ENCODE assay signal across 1 cellular context in genomic region chr1:162605225-162605927, GRCh38.
A peak's percentile ranks its signal among the peaks of the same experiment; 100 is the strongest.
TF ChIP-seq lines count a peak whose summit lies in the region.

No MANE protein-coding gene starts in this region.

TF ChIP-seq in SK-N-SH, 30 proteins besides CTCF, POLR2A, EP300 and RAD21 (continued from another document):
- TF ChIP-seq ZBTB33 (IDR thresholded peaks at IDR 0.05; ENCODE audit: borderline replicate concordance, low read depth), result no peak
- TF ChIP-seq GATA2 (CRISPR knock-in tag; IDR thresholded peaks at IDR 0.05), result no peak
- no peak for TF ChIP-seq REST (IDR thresholded peaks at IDR 0.05; ENCODE audit: low read depth, low read length)
- peak; percentile 61; the same call in 1 of the 2 replicates for TF ChIP-seq TCF12 (IDR thresholded peaks at IDR 0.05)
- peak; percentile 72 for TF ChIP-seq NFIC (IDR thresholded peaks at IDR 0.05; ENCODE audit: borderline replicate concordance)
- no peak for TF ChIP-seq RFX5 (IDR thresholded peaks at IDR 0.05; ENCODE audit: low read length)
- no peak for TF ChIP-seq CHD2 (IDR thresholded peaks at IDR 0.05; ENCODE audit: low read length, partially characterized antibody)
- 0 out of 2 replicates have a peak, but pooled peaks have one; percentile 10 for TF ChIP-seq ELF1 (IDR thresholded peaks at IDR 0.05)
- peak; percentile 81 for TF ChIP-seq FOSL2 (IDR thresholded peaks at IDR 0.05; ENCODE audit: borderline replicate concordance, low read depth)
- no peak for TF ChIP-seq EZH2phosphoT487 (IDR thresholded peaks at IDR 0.05; ENCODE audit: borderline replicate concordance, low read depth)
- no peak for TF ChIP-seq PBX3 (IDR thresholded peaks at IDR 0.05)
- TF ChIP-seq MEF2A (IDR thresholded peaks at IDR 0.05; ENCODE audit: borderline replicate concordance, low read depth), result no peak
- no peak for TF ChIP-seq MAX (IDR thresholded peaks at IDR 0.05; ENCODE audit: low read depth)
- TF ChIP-seq POLR2AphosphoS5 (IDR thresholded peaks at IDR 0.05; ENCODE audit: low read depth, low read length), result no peak
TF ChIP-seq in SK-N-SH: peak in this region for 6.
